Comparison of ENCODE assay signal across 12 cellular contexts in the genomic region with DNA sequence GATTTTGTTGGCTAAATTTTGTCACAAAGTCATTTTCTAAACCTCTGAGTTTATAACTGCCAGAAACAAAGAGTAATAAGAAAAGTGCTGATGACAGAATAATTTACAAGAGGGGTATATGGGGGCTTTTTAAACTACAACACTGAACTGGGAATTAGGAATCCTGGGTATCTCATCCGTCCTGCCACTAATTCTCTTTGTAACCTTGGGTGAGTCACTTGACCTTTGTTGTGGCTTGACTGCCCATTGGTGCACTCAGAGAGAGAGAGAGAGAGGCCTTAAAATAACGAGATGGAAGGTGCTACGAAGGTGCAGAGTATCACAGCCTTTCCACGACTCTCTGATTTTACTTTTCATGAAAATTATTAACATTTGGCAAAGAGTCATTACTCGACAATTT.
DNase-seq lines count a peak whose midpoint lies in the region; ATAC-seq and TF ChIP-seq lines count a peak whose summit lies in the region.
"Had no signal": no experiment of that assay in that cellular context is flagged by ENCODE, and none has a peak within 500 bp of the region (broad histone marks: within the 10 kb centered on the region; RNA-seq: fewer than 3 reads in every experiment).

No MANE protein-coding gene starts in this region.

- TF ChIP-seq POLR2A in esophagus squamous epithelium (IDR thresholded peaks at IDR 0.05) = no peak

- no peaks in the 10 kb centered on the region for H3K36me3 ChIP-seq in esophagus squamous epithelium
- no peaks in the 10 kb centered on the region for H3K36me3 ChIP-seq in muscle layer of duodenum (ENCODE audit: control insufficient read depth in 1 of 2, insufficient read depth in 2 of 2, low read length in 2 of 2)
- H3K36me3 ChIP-seq: heart right ventricle had no signal

- H3K27ac ChIP-seq in esophagus squamous epithelium (peak overlapping the region in 3 of 4 donors; percentile 0 to 39 (median 27)), muscle layer of duodenum (ENCODE audit: low read length) (peak overlapping the region; percentile 19)

- H3K9me3 ChIP-seq in esophagus squamous epithelium (no peaks in the 10 kb centered on the region), muscle layer of duodenum (ENCODE audit: control insufficient read depth in 1 of 2, low read length in 2 of 2) (no peaks in the 10 kb centered on the region)
- H3K9me3 ChIP-seq: heart right ventricle had no signal

- peaks cover 0 to 18% (median 0%) of the 10 kb centered on the region in 3 donors for H3K4me1 ChIP-seq in esophagus squamous epithelium
- H3K4me1 ChIP-seq in muscle layer of duodenum (ENCODE audit: control insufficient read depth in 1 of 2, insufficient read depth in 2 of 2, low read length in 2 of 2) = peaks cover 0 to 3% of the 10 kb centered on the region in 2 donors
- H3K4me1 ChIP-seq: heart right ventricle had no signal

- TF ChIP-seq CTCF in AG10803 (conservative IDR thresholded peaks at IDR 0.05; ENCODE audit: low read length) = no peak
- no peak for TF ChIP-seq CTCF in esophagus squamous epithelium (IDR thresholded peaks at IDR 0.05)

- no peak for ATAC-seq in GM19328 (IDR thresholded peaks at IDR 0.05; ENCODE audit: unreplicated experiment)

- intact Hi-C loops in esophagus squamous epithelium (cut with DNase I) = no loop called here

- H3K4me3 ChIP-seq in AG10803 (ENCODE audit: low read length) (no peak overlapping the region), esophagus squamous epithelium (no peak overlapping the region), muscle layer of duodenum (ENCODE audit: low read depth in 1 of 2, low read length in 2 of 2) (no peak overlapping the region)

- H3K27me3 ChIP-seq in esophagus squamous epithelium (no peaks in the 10 kb centered on the region), muscle layer of duodenum (ENCODE audit: low read depth, low read length) (no peaks in the 10 kb centered on the region)
- H3K27me3 ChIP-seq: heart right ventricle had no signal

- 35 to 41% methylated on average over 5 of the region's 5 CpGs for WGBS in esophagus squamous epithelium, 2 donors

- DNase-seq in AG10803 (ENCODE audit: low read depth) = peak; percentile 12
- DNase-seq in NCI-H460 (ENCODE audit: extremely low read depth, low read depth) = peak; percentile 59
- DNase-seq in esophagus squamous epithelium (lab: John Stamatoyannopoulos, UW) = no peak
- DNase-seq in midbrain (lab: John Stamatoyannopoulos, UW) = no peak
- DNase-seq in SHP77 treated with DMSO at 0.1 percent for 48 hours (lab: John Stamatoyannopoulos, UW) = no peak
- DNase-seq in epidermal melanocyte (ENCODE audit: insufficient read length, low spot score) = no peak
- DNase-seq: mammary epithelial cell; posterior cingulate gyrus; stimulated activated CD4-positive, alpha-beta T cell treated with anti-CD3 and anti-CD28 coated beads, Interleukin-2, amount 100 ng/mL, for 24 hours had no signal

Comparison
In these comparisons a context has a peak if more than half of its experiments do, and no peak if none do; other contexts are left out.
1. DNase-seq: peak in AG10803 (single experiment) and NCI-H460 (single experiment); none in esophagus squamous epithelium (single experiment), midbrain (single experiment), SHP77 treated with DMSO at 0.1 percent for 48 hours (single experiment) and epidermal melanocyte (single experiment).